ENCODE assay signal across 5 cellular contexts in the genomic region with DNA sequence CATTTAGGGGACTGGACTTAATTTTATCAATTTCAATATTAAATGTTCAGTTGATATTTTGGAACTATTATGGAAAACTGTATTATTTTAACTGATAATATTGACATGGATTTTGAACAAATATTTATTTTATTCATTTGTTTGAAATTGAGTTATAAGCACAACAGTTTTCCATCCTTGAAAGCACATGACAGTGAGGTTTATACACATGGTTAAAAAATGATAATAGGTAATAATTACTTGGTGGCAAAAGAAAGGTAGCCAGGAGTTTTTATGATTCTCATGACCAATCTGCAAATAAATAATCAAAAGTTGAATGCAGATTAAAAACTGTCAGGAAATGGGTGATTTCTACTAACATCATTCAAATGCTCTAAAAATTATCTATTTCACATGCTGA.
"Had no signal": no experiment of that assay in that cellular context is flagged by ENCODE, and none has a peak within 500 bp of the region (broad histone marks: within the 10 kb centered on the region; RNA-seq: fewer than 3 reads in every experiment).

No MANE protein-coding gene starts in this region.

- ATAC-seq: K562 had no signal

- H3K4me3 ChIP-seq: K562 had no signal

- H3K9ac ChIP-seq: KMS-11 had no signal

- H3K4me2 ChIP-seq: KMS-11 had no signal

- FAIRE-seq: HTR-8/SVneo, K562 had no signal

- H3K27ac ChIP-seq: HL-60, KMS-11 had no signal

- DNase-seq: KG1 had no signal
